ENCODE assay signal across 12 cellular contexts in the genomic region with DNA sequence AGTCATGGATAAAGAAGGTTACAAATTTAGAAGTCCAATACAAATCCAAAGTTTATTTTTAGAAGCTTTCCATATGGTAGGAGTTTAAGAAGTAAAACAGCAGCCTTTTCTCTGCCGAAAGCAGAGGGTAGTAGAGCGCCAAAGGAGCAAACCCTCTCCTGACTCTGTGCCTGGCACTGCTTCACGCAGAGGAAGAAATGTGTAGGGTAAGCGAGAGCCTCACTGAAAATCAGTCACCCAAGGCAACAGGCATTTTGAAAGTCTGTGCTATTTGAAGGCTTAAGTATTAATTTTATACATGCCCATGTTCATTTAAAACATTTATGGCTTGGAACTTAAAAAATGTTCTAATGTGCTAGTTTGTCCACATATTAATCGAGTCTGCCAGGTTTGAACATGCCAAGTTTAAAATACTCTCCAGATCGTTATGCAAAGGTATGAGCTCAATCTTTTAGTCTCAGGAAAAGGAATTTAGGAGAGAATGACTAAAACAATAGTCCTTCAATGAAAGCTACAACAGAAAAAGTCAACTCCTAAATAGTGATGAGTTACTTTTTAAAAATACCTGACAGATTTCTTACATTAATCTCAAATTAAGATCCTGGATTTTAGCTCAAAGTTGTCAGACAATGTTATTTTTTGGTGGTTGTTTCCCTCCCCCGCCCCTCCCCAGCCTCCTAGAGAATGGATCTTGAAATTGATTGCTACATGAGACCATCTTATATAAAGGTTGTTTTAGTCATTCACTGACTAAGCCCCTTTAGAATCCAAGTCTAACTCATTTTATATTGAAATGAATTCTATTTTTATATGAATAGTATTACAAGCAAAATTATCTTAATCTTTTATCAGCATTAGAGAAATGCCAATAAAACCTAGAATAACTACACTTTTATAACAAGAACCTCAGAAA. TPM values are rescaled to one million over a fixed set of nuclear protein-coding genes. Genes with fewer than 3 reads are reported as not detected.
DNase-seq lines count a peak whose midpoint lies in the region; ATAC-seq and TF ChIP-seq lines count a peak whose summit lies in the region.
"Had no signal": no experiment of that assay in that cellular context is flagged by ENCODE, and none has a peak within 500 bp of the region (broad histone marks: within the 10 kb centered on the region; RNA-seq: fewer than 3 reads in every experiment).

No MANE protein-coding gene starts in this region.

- intact Hi-C loops in stomach (cut with DNase I; ENCODE audit: low total_unique reads) (no loop called here), CD14-positive monocyte (cut with micrococcal nuclease) (no loop called here), right cardiac atrium (cut with DNase I) (no loop called here)

- no peak for ATAC-seq in right cardiac atrium
- no peak for ATAC-seq in HG02938 (IDR thresholded peaks at IDR 0.05; ENCODE audit: unreplicated experiment)
- ATAC-seq: natural killer cell treated with Interleukin-12 subunit alpha and Interleukin-12 subunit beta and Interleukin-15 and Interleukin-18, amount 100 ng/mL, for 72 hours had no signal

- no peaks in the 10 kb centered on the region for H3K27me3 ChIP-seq in hepatocyte
- H3K27me3 ChIP-seq in stomach: no peaks in the 10 kb centered on the region
- no peaks in the 10 kb centered on the region for H3K27me3 ChIP-seq in right cardiac atrium (ENCODE audit: control insufficient read depth, insufficient read depth)
- H3K27me3 ChIP-seq: tibial nerve had no signal

- H3K4me2 ChIP-seq in hepatocyte: peak overlapping the region; percentile 18

- DNase-seq in HFFc6 (peak; percentile 13), astrocyte of the hippocampus (ENCODE audit: low read depth, low spot score) (peak; percentile 40), hepatocyte (ENCODE audit: low spot score) (no peak), stomach (peak; percentile 29), CD14-positive monocyte (ENCODE audit: low spot score) (no peak), right cardiac atrium (no peak)
- no peak for DNase-seq in activated T-cell treated with anti-CD3 and anti-CD28 coated beads, Interleukin-2, amount 50 U/mL, for 1 hour
- DNase-seq: activated CD8-positive, alpha-beta memory T cell treated with anti-CD3 and anti-CD28 coated beads, Interleukin-2, amount 50 U/mL, for 4 hours had no signal

- H3K4me3 Mint-ChIP-seq in HFFc6 (peak overlapping the region; percentile 60), CD14-positive monocyte (no peak overlapping the region)
- H3K4me3 Mint-ChIP-seq: natural killer cell treated with Interleukin-12 subunit alpha and Interleukin-12 subunit beta and Interleukin-15 and Interleukin-18, amount 100 ng/mL, for 72 hours; T-helper 1 cell treated with Interleukin-12 subunit alpha and Interleukin-12 subunit beta and Interleukin-4 antibody, amounts not matched to agents 30 μg/mL and 1 μg/mL, for 36 hours had no signal

- H3K9me3 ChIP-seq in hepatocyte (ENCODE audit: low read depth): no peaks in the 10 kb centered on the region
- no peaks in the 10 kb centered on the region for H3K9me3 ChIP-seq in stomach
- no peaks in the 10 kb centered on the region for H3K9me3 ChIP-seq in right cardiac atrium (ENCODE audit: control insufficient read depth, low read length)
- H3K9me3 ChIP-seq: tibial nerve had no signal

- H3K27me3 Mint-ChIP-seq in HFFc6 (ENCODE audit: insufficient read depth) (no peaks in the 10 kb centered on the region; the same call in 1 of the 2 replicates), CD14-positive monocyte (ENCODE audit: low read depth in 3 of 3) (peaks cover 0 to 2% (median 0%) of the 10 kb centered on the region in 3 donors)
- H3K27me3 Mint-ChIP-seq: natural killer cell treated with Interleukin-12 subunit alpha and Interleukin-12 subunit beta and Interleukin-15 and Interleukin-18, amount 100 ng/mL, for 72 hours had no signal

- peaks cover 6% of the 10 kb centered on the region for H3K36me3 Mint-ChIP-seq in HFFc6 (ENCODE audit: low read depth)
- peaks cover 1 to 7% of the 10 kb centered on the region in 2 donors for H3K36me3 Mint-ChIP-seq in CD14-positive monocyte
- H3K36me3 Mint-ChIP-seq: natural killer cell treated with Interleukin-12 subunit alpha and Interleukin-12 subunit beta and Interleukin-15 and Interleukin-18, amount 100 ng/mL, for 72 hours had no signal

- H3K4me1 Mint-ChIP-seq in HFFc6 (ENCODE audit: low read depth) (peaks cover 86% of the 10 kb centered on the region), CD14-positive monocyte (peaks cover 34% of the 10 kb centered on the region)

- no peak overlapping the region for H3K4me3 ChIP-seq in hepatocyte
- no peak overlapping the region for H3K4me3 ChIP-seq in stomach
- no peak overlapping the region for H3K4me3 ChIP-seq in right cardiac atrium (ENCODE audit: low read length)
- H3K4me3 ChIP-seq: tibial nerve had no signal

- H3K4me1 ChIP-seq in hepatocyte (ENCODE audit: insufficient read depth) (peaks cover 15% of the 10 kb centered on the region), stomach (peaks cover 29 to 95% (median 64%) of the 10 kb centered on the region in 4 donors), right cardiac atrium (ENCODE audit: control insufficient read depth, insufficient read depth, low read length) (peaks cover 8% of the 10 kb centered on the region)

- no peak for TF ChIP-seq CTCF in HFFc6 (IDR thresholded peaks at IDR 0.05)
- no peak for TF ChIP-seq CTCF in hepatocyte (IDR thresholded peaks at IDR 0.05; ENCODE audit: poor library complexity)
- TF ChIP-seq CTCF in stomach (IDR thresholded peaks at IDR 0.05): no peak
- no peak for TF ChIP-seq CTCF in CD14-positive monocyte (IDR thresholded peaks at IDR 0.05)

- H4K20me1 ChIP-seq in hepatocyte (ENCODE audit: insufficient read depth, poor library complexity, severe bottlenecking): no peaks in the 10 kb centered on the region

- TF ChIP-seq EP300 in stomach (IDR thresholded peaks at IDR 0.05): no peak

- H3K36me3 ChIP-seq in hepatocyte (replicated peaks; ENCODE audit: insufficient read depth, low read depth): no peaks in the 10 kb centered on the region
- H3K36me3 ChIP-seq in stomach: no peaks in the 10 kb centered on the region
- H3K36me3 ChIP-seq: tibial nerve had no signal

- peak overlapping the region; percentile 71 for H3K27ac Mint-ChIP-seq in HFFc6
- H3K27ac Mint-ChIP-seq in CD14-positive monocyte: no peak overlapping the region
- H3K27ac Mint-ChIP-seq: natural killer cell treated with Interleukin-12 subunit alpha and Interleukin-12 subunit beta and Interleukin-15 and Interleukin-18, amount 100 ng/mL, for 72 hours; T-helper 1 cell treated with Interleukin-12 subunit alpha and Interleukin-12 subunit beta and Interleukin-4 antibody, amounts not matched to agents 30 μg/mL and 1 μg/mL, for 36 hours had no signal

- no peak overlapping the region for H2AFZ ChIP-seq in hepatocyte

- H3K79me2 ChIP-seq in hepatocyte: peaks cover 95% of the 10 kb centered on the region

- H3K9me2 ChIP-seq in hepatocyte (replicated peaks; ENCODE audit: insufficient read depth): no peaks in the 10 kb centered on the region

- TF ChIP-seq POLR2A in stomach (IDR thresholded peaks at IDR 0.05): no peak

- H3K9me3 Mint-ChIP-seq in HFFc6: no peaks in the 10 kb centered on the region
- H3K9me3 Mint-ChIP-seq in CD14-positive monocyte: no peaks in the 10 kb centered on the region
- H3K9me3 Mint-ChIP-seq: natural killer cell treated with Interleukin-12 subunit alpha and Interleukin-12 subunit beta and Interleukin-15 and Interleukin-18, amount 100 ng/mL, for 72 hours; T-helper 1 cell treated with Interleukin-12 subunit alpha and Interleukin-12 subunit beta and Interleukin-4 antibody, amounts not matched to agents 30 μg/mL and 1 μg/mL, for 36 hours had no signal

- 67% methylated on average over 7 of the region's 7 CpGs for WGBS in hepatocyte (ENCODE audit: low lambda C conversion rate, missing lambda C conversion rate)
- 34 to 43% (median 41%) methylated on average over 7 of the region's 7 CpGs for WGBS in stomach, 5 donors
- 53% methylated on average over 7 of the region's 7 CpGs for WGBS in right cardiac atrium

- H3K27ac ChIP-seq in hepatocyte (peak overlapping the region; percentile 10), stomach (peak overlapping the region; percentile 7 to 75 (median 51)), right cardiac atrium (ENCODE audit: low read length) (no peak overlapping the region)

RNA-seq across cellular contexts. Expression of a gene that starts 38.7 kb away (rescaled TPM):
- 10 to 100 TPM; 36.4 to 48.7 (median 42.2) TPM for total RNA-seq in HFFc6 (2021; fragmentation: NEBNext Ultra II Directional; extraction: Animal tissue kit (Norgen Biotek cat#: 25700))
- total RNA-seq in hepatocyte (16.7 and 29.7 TPM in 2 replicates), stomach (100 to 1,000 TPM in 2 of 5 donors, 10 to 100 TPM in 3; 40.4 to 706 (median 99.8) TPM), right cardiac atrium (10 to 100 TPM; 29.3 to 40.2 (median 31.8) TPM)
- polyA plus RNA-seq in hepatocyte (19.0 and 20.9 TPM in 2 replicates), stomach (10 to 100 TPM; 11.1 to 20.2 (median 14.7) TPM), CD14-positive monocyte (10 to 100 TPM; 14.1 to 18.9 TPM), right cardiac atrium (22.2 TPM)

Comparison
In these comparisons a context has a peak if more than half of its experiments do, and no peak if none do; other contexts are left out.
1. DNase-seq: peak in HFFc6 (single experiment), astrocyte of the hippocampus (single experiment) and stomach (single experiment); none in hepatocyte (single experiment), CD14-positive monocyte (single experiment), activated T-cell treated with anti-CD3 and anti-CD28 coated beads, Interleukin-2, amount 50 U/mL, for 1 hour (single experiment) and right cardiac atrium (0 of 3).